8 cellular contexts compared by ENCODE assay signal in the genomic region with DNA sequence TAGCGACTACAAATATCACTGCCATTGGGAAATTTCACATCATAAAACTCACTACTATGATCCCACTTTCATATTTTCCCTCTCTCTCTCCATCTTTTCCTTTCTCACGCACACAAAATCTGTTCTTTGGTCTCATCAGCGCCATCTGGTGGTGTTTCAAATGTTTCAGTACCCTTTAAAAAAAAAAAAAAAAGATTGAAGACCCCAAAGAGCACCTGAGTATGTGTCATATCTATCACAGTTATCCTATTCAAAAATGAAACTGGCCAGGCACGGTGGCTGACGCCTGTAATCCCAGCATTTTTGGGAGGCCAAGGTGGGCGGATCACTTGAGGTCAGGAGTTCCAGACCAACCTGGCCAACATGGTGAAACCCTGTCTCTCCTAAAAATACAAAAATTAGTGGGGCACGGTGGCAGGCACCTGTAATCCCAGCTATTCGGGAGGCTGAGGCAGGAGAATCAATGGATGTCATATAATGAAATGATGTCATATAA.
DNase-seq lines count a peak whose midpoint lies in the region; ATAC-seq lines count a peak whose summit lies in the region.

No MANE protein-coding gene starts in this region.

- H3K36me3 ChIP-seq in iPS DF 6.9 (ENCODE audit: control insufficient read depth, insufficient read depth, low read length) (no peaks in the 10 kb centered on the region), H7 (replicated peaks; ENCODE audit: control insufficient read depth, insufficient read depth, low read length) (no peaks in the 10 kb centered on the region)

- peaks cover 11% of the 10 kb centered on the region; the same call in 1 of the 2 replicates for H3K4me1 ChIP-seq in iPS DF 6.9 (ENCODE audit: control insufficient read depth, insufficient read depth, low read length)

- H3K27ac ChIP-seq in iPS DF 6.9 (ENCODE audit: low read length), result no peak overlapping the region

- no peak overlapping the region for H3K4me3 ChIP-seq in iPS DF 6.9 (ENCODE audit: low read length)
- H3K4me3 ChIP-seq in H7 (ENCODE audit: insufficient read depth, low read depth, low read length), result no peak overlapping the region

- no peaks in the 10 kb centered on the region for H3K9me3 ChIP-seq in iPS DF 6.9 (ENCODE audit: control insufficient read depth, insufficient read depth, low read length)

- DNase-seq in Daoy (ENCODE audit: low read depth) (peak; percentile 76), M059J (ENCODE audit: low read depth) (peak; percentile 55), SHP77 treated with DMSO at 0.1 percent for 48 hours (lab: John Stamatoyannopoulos, UW) (peak; percentile 15), amniotic stem cell (lab: John Stamatoyannopoulos, UW) (peak; percentile 12), iPS DF 6.9 (ENCODE audit: low read depth, low spot score) (peak; percentile 78), H7 (no peak)
- DNase-seq in stimulated activated CD4-positive, alpha-beta T cell treated with anti-CD3 and anti-CD28 coated beads, Interleukin-2, amount 100 ng/mL, for 4 hours (ENCODE audit: low read depth), result peak; percentile 22

- 100% methylated on average over 1 of the region's 8 CpGs for WGBS in iPS DF 6.9 (ENCODE audit: insufficient coverage, insufficient read length)

- ATAC-seq in GM19452 (IDR thresholded peaks at IDR 0.05; ENCODE audit: unreplicated experiment), result no peak

- H3K27me3 ChIP-seq in iPS DF 6.9 (ENCODE audit: control insufficient read depth, insufficient read depth, low read length), result no peaks in the 10 kb centered on the region
- no peaks in the 10 kb centered on the region for H3K27me3 ChIP-seq in H7 (ENCODE audit: control insufficient read depth, insufficient read depth, low read length)
